In the genomic region with DNA sequence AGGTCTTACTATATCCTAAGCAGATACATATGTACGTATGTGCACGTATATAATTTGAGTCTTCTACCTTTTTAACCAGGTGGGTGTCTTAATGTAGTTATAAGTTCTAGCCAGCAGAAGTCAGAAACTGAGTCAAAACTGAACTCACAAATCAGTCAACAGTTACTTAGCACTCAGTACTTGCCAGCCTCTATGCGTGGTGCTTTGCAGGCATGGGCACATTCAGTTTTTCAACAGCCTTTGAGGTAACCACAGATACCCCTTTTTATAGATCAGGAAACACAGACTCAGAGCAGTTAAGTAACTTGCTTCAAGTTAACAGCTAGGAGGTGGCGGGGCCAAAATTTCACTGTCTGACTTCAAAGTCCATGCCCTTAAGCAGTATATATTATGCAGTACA, we compare ENCODE assay signal across 19 cellular contexts.
DNase-seq lines count a peak whose midpoint lies in the region; ATAC-seq and TF ChIP-seq lines count a peak whose summit lies in the region.
"Had no signal": no experiment of that assay in that cellular context is flagged by ENCODE, and none has a peak within 500 bp of the region (broad histone marks: within the 10 kb centered on the region; RNA-seq: fewer than 3 reads in every experiment).

No MANE protein-coding gene starts in this region.

- peak; percentile 75 for ATAC-seq in GM18520 (IDR thresholded peaks at IDR 0.05; ENCODE audit: unreplicated experiment)
- ATAC-seq in GM21576 (IDR thresholded peaks at IDR 0.05; ENCODE audit: unreplicated experiment) = peak; percentile 77
- peak; percentile 68 for ATAC-seq in HG03196 (IDR thresholded peaks at IDR 0.05; ENCODE audit: unreplicated experiment)
- ATAC-seq in HG02938 (IDR thresholded peaks at IDR 0.05; ENCODE audit: unreplicated experiment) = no peak
- ATAC-seq: heart left ventricle, left cardiac atrium had no signal

- DNase-seq in GM06990 (ENCODE audit: extremely low read depth, insufficient read length) = peak; percentile 20
- DNase-seq in posterior vena cava (ENCODE audit: low spot score) = no peak
- no peak for DNase-seq in NCI-H2081 (lab: John Stamatoyannopoulos, UW)
- DNase-seq in DMS153 (lab: John Stamatoyannopoulos, UW) = no peak
- DNase-seq: activated CD4-positive, alpha-beta T cell treated with anti-CD3 and anti-CD28 coated beads, Interleukin-2, amount 50 U/mL, for 4 hours; activated naive CD8-positive, alpha-beta T cell treated with anti-CD3 and anti-CD28 coated beads for 36 hours; AML-193; cerebellar nuclear complex; DMS79 treated with DMSO at 0.1 percent for 48 hours; heart left ventricle; left cardiac atrium; NCI-H2227 treated with DMSO at 0.1 percent for 48 hours; stimulated activated CD4-positive, alpha-beta T cell treated with anti-CD3 and anti-CD28 coated beads, Interleukin-4, amount 100 ng/mL, for 24 hours; stomach had no signal

- no peaks in the 10 kb centered on the region for H3K27me3 ChIP-seq in GM06990 (replicated peaks; ENCODE audit: control insufficient read depth, insufficient read depth, low read length)
- H3K27me3 ChIP-seq: heart left ventricle, stomach had no signal

- intact Hi-C loops in posterior vena cava (cut with DNase I) = loop anchor here in 1 of 2 donors (2.0 kb wide), 1 partner anchor 69 kb away; no protein-coding TSS in a partner anchor

- no peak overlapping the region for H3K4me3 ChIP-seq in GM06990 (replicated peaks; ENCODE audit: low read depth, low read length)
- H3K4me3 ChIP-seq: HAP-1, heart left ventricle, stomach had no signal

- no peaks in the 10 kb centered on the region for H3K36me3 ChIP-seq in GM06990 (ENCODE audit: control insufficient read depth, insufficient read depth, low read length)
- H3K36me3 ChIP-seq: HAP-1, heart left ventricle, stomach had no signal

- TF ChIP-seq CTCF in GM06990 (IDR thresholded peaks at IDR 0.05; ENCODE audit: insufficient read depth, low read length, poor library complexity, severe bottlenecking) = no peak
